In genomic region chr11:19524171-19524671, GRCh38 we compare ENCODE assay signal across 16 cellular contexts.
DNase-seq lines count a peak whose midpoint lies in the region; TF ChIP-seq lines count a peak whose summit lies in the region.
"Had no signal": no experiment of that assay in that cellular context is flagged by ENCODE, and none has a peak within 500 bp of the region (broad histone marks: within the 10 kb centered on the region; RNA-seq: fewer than 3 reads in every experiment).

No MANE protein-coding gene starts in this region.

- H3K27ac ChIP-seq in ovary, result no peak overlapping the region
- H3K27ac ChIP-seq: coronary artery, gastrocnemius medialis had no signal

- peak; percentile 6 for DNase-seq in G401 (ENCODE audit: low spot score)
- peak; percentile 42 for DNase-seq in astrocyte of the hippocampus (ENCODE audit: low read depth, low spot score)
- DNase-seq in hypothalamus (lab: John Stamatoyannopoulos, UW), result peak in 45 of 51 donors; percentile 7 to 85 (median 54)
- DNase-seq in pons (ENCODE audit: low spot score), result peak; percentile 69
- no peak for DNase-seq in stimulated activated naive CD4-positive, alpha-beta T cell (lab: John Stamatoyannopoulos, UW)
- DNase-seq in NCI-H1105 (lab: John Stamatoyannopoulos, UW), result no peak
- DNase-seq in T1000 (lab: John Stamatoyannopoulos, UW), result no peak
- DNase-seq in ovary, result no peak
- DNase-seq: activated CD4-positive, alpha-beta memory T cell treated with anti-CD3 and anti-CD28 coated beads for 36 hours; activated naive CD4-positive, alpha-beta T cell; CD4-positive, CD25-positive, alpha-beta regulatory T cell; gastrocnemius medialis; stimulated activated CD4-positive, alpha-beta T cell treated with anti-CD3 and anti-CD28 coated beads, Interleukin-4, amount 100 ng/mL, for 1 hour; stimulated activated naive CD8-positive, alpha-beta T cell treated with anti-CD3 and anti-CD28 coated beads, Interleukin-15, Interleukin-2, amounts not matched to agents 100 U/mL and 50 U/mL, for 24 hours; T-helper 2 cell had no signal

- no peak overlapping the region for H3K4me3 ChIP-seq in ovary
- H3K4me3 ChIP-seq: coronary artery, gastrocnemius medialis had no signal

- no peak for TF ChIP-seq CTCF in ovary (IDR thresholded peaks at IDR 0.05)

- TF ChIP-seq POLR2A in ovary (IDR thresholded peaks at IDR 0.05), result no peak

- no peaks in the 10 kb centered on the region for H3K9me3 ChIP-seq in ovary
- H3K9me3 ChIP-seq: gastrocnemius medialis had no signal

- in situ Hi-C loops in G401 (cut with HindIII; ENCODE audit: low sequenced_read_pairs), result no loop called here

- no peaks in the 10 kb centered on the region for H3K27me3 ChIP-seq in ovary
- H3K27me3 ChIP-seq: gastrocnemius medialis had no signal

- no peaks in the 10 kb centered on the region for H3K4me1 ChIP-seq in ovary (ENCODE audit: insufficient read depth)
- H3K4me1 ChIP-seq: gastrocnemius medialis had no signal

- 32 to 46% (median 33%) methylated on average over 8 of the region's 8 CpGs for WGBS in ovary, 3 donors

- intact Hi-C loops in ovary (cut with DNase I), result no loop called here

- no peak for TF ChIP-seq EP300 in ovary (IDR thresholded peaks at IDR 0.05)

- no peaks in the 10 kb centered on the region for H3K36me3 ChIP-seq in ovary
- H3K36me3 ChIP-seq: gastrocnemius medialis had no signal

Comparison
In these comparisons a context has a peak if more than half of its experiments do, and no peak if none do; other contexts are left out.
1. DNase-seq: peak in G401 (single experiment), astrocyte of the hippocampus (single experiment), hypothalamus (45 of 51) and pons (single experiment); none in stimulated activated naive CD4-positive, alpha-beta T cell (0 of 6), NCI-H1105 (single experiment), T1000 (single experiment) and ovary (0 of 5).